Comparison of ENCODE assay signal across 8 cellular contexts in the genomic region with DNA sequence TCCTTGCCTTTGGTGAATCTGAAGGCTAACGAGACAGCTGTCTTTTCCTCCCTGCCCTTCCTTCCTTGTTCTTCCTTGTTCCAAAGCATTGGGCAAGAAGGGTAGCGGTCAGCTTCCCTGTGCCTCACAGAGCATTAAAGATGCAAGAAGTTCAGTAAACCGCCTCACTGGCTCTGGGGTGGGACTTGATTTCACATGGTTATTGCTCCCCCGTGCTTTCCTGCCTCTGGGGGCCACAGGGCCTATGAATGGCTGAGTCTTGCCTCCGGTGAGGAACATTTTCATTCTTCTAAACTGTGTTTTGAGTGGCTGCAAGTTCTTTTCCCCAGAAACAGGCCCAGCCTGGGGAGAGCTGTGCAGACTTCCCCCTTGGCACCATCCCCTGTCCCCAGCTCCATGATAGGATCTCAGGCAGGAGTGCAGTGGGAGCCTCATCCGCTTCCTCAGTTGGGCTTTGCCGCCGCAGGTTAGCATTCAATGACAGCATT. TPM values are rescaled to one million over a fixed set of nuclear protein-coding genes. Genes with fewer than 3 reads are reported as not detected.
DNase-seq lines count a peak whose midpoint lies in the region; ATAC-seq and TF ChIP-seq lines count a peak whose summit lies in the region.

No MANE protein-coding gene starts in this region.

- H3K79me2 ChIP-seq in MM.1S (ENCODE audit: low read length) = peaks cover 17% of the 10 kb centered on the region; the same call in 1 of the 2 replicates

- TF ChIP-seq CTCF in BJ (IDR thresholded peaks at IDR 0.05; ENCODE audit: insufficient read depth, low read depth, low read length) (no peak), MM.1S (IDR thresholded peaks at IDR 0.05; ENCODE audit: low read length) (no peak), tibial nerve (IDR thresholded peaks at IDR 0.05) (no peak), RWPE1 (conservative IDR thresholded peaks at IDR 0.05; ENCODE audit: low read depth) (no peak)

- no peaks in the 10 kb centered on the region for H4K20me1 ChIP-seq in MM.1S (ENCODE audit: insufficient read depth, low read length)

- peak overlapping the region; percentile 55; the same call in 1 of the 2 replicates for H3K9ac ChIP-seq in MM.1S (ENCODE audit: low read length)

- TF ChIP-seq POLR2A in tibial nerve (IDR thresholded peaks at IDR 0.05) = peak in 1 of 2 donors; percentile 36

- DNase-seq in BJ (ENCODE audit: low read depth) (no peak), MM.1S (no peak), tibial nerve (ENCODE audit: low spot score in 2 of 2) (peak; percentile 37 to 62), RWPE1 (ENCODE audit: low spot score) (no peak), NCI-H146 (lab: John Stamatoyannopoulos, UW) (no peak)

- H3K36me3 ChIP-seq in BJ (ENCODE audit: control insufficient read depth, insufficient read depth, low read length) (no peaks in the 10 kb centered on the region), MM.1S (replicated peaks; ENCODE audit: insufficient read depth, low read length) (no peaks in the 10 kb centered on the region), mesodermal cell (ENCODE audit: control insufficient read depth, insufficient read depth, low read length) (peaks cover 4% of the 10 kb centered on the region), tibial nerve (no peaks in the 10 kb centered on the region)

- peaks cover 25% of the 10 kb centered on the region for H3K4me1 ChIP-seq in MM.1S (ENCODE audit: low read length)
- peaks cover 52% of the 10 kb centered on the region for H3K4me1 ChIP-seq in mesodermal cell (ENCODE audit: control insufficient read depth, insufficient read depth, low read length, poor library complexity, severe bottlenecking)
- peaks cover 0 to 82% (median 40%) of the 10 kb centered on the region in 4 donors for H3K4me1 ChIP-seq in tibial nerve

- H3K4me3 ChIP-seq in BJ (ENCODE audit: low read depth, low read length) = peak overlapping the region; percentile 94
- peak overlapping the region; percentile 88 for H3K4me3 ChIP-seq in MM.1S (ENCODE audit: low read length)
- peak overlapping the region; percentile 94 for H3K4me3 ChIP-seq in mesodermal cell (ENCODE audit: extremely low read depth, insufficient read depth, low read length, poor library complexity, severe bottlenecking)
- H3K4me3 ChIP-seq in tibial nerve = peak overlapping the region; percentile 86 to 97 (median 90)

- no peaks in the 10 kb centered on the region for H3K27me3 Mint-ChIP-seq in dendritic cell treated with granulocyte-macrophage colony-stimulating factor and Interleukin-4, amounts not matched to agents 40 ng/mL and 50 ng/mL, for 4 days

- peak in 1 of 2 donors; percentile 71 for TF ChIP-seq EP300 in tibial nerve (IDR thresholded peaks at IDR 0.05)

- peak overlapping the region; percentile 82 for H3K4me2 ChIP-seq in MM.1S (ENCODE audit: low read depth, low read length)

- intact Hi-C loops in dendritic cell treated with granulocyte-macrophage colony-stimulating factor and Interleukin-4, amounts not matched to agents 40 ng/mL and 50 ng/mL, for 4 days (cut with micrococcal nuclease) = loop anchor here (5.0 kb wide), 1 partner anchor 39 kb away; no protein-coding TSS in a partner anchor

- no peaks in the 10 kb centered on the region for H3K9me3 Mint-ChIP-seq in dendritic cell treated with granulocyte-macrophage colony-stimulating factor and Interleukin-4, amounts not matched to agents 40 ng/mL and 50 ng/mL, for 4 days

- peak overlapping the region; percentile 80; the same call in 1 of the 2 replicates for H2AFZ ChIP-seq in MM.1S (ENCODE audit: low read length)

- no peak for ATAC-seq in HG02623 (IDR thresholded peaks at IDR 0.05; ENCODE audit: unreplicated experiment)

- 53 to 63% methylated on average over 7 of the region's 8 CpGs for WGBS in mesodermal cell (ENCODE audit: insufficient coverage in 2 of 2), 2 experiments
- 20 to 21% methylated on average over 8 of the region's 8 CpGs for WGBS in tibial nerve, 2 donors

- H3F3A ChIP-seq in MM.1S (ENCODE audit: insufficient read depth, low read length) = peaks cover 19% of the 10 kb centered on the region

- no peaks in the 10 kb centered on the region for H3K9me2 ChIP-seq in MM.1S (replicated peaks; ENCODE audit: insufficient read depth, low read length)

- H3K27ac Mint-ChIP-seq in dendritic cell treated with granulocyte-macrophage colony-stimulating factor and Interleukin-4, amounts not matched to agents 40 ng/mL and 50 ng/mL, for 4 days = peak overlapping the region; percentile 88

- CTCF ChIA-PET in BJ (lab: Yijun Ruan, JAX) (interaction anchor here (0.9 to 1.4 kb wide), 7 partner anchors 12 to 108 kb away, joined by 3 to 5 read pairs (median 4); no protein-coding TSS in a partner anchor), RWPE1 (lab: Yijun Ruan, JAX) (interaction anchor here (0.6 kb wide), 1 partner anchor 569 kb away, joined by 7 read pairs; no protein-coding TSS in a partner anchor)

- H3K27ac ChIP-seq in MM.1S (ENCODE audit: low read length) (no peak overlapping the region), mesodermal cell (ENCODE audit: low read depth, low read length, severe bottlenecking) (no peak overlapping the region), tibial nerve (peak overlapping the region; percentile 84 to 99 (median 94)), RWPE1 (no peak overlapping the region)

- H3K36me3 Mint-ChIP-seq in dendritic cell treated with granulocyte-macrophage colony-stimulating factor and Interleukin-4, amounts not matched to agents 40 ng/mL and 50 ng/mL, for 4 days (ENCODE audit: low read depth) = peaks cover 15% of the 10 kb centered on the region

- H3K4me1 Mint-ChIP-seq in dendritic cell treated with granulocyte-macrophage colony-stimulating factor and Interleukin-4, amounts not matched to agents 40 ng/mL and 50 ng/mL, for 4 days (ENCODE audit: low read depth) = peaks cover 71% of the 10 kb centered on the region

- H3K9me3 ChIP-seq in MM.1S (replicated peaks; ENCODE audit: insufficient read depth, low read length) = no peaks in the 10 kb centered on the region
- H3K9me3 ChIP-seq in mesodermal cell (ENCODE audit: control insufficient read depth, low read length) = no peaks in the 10 kb centered on the region
- no peaks in the 10 kb centered on the region for H3K9me3 ChIP-seq in tibial nerve

- H3K27me3 ChIP-seq in BJ (ENCODE audit: control insufficient read depth, insufficient read depth, low read length) (peaks cover 6% of the 10 kb centered on the region), MM.1S (replicated peaks; ENCODE audit: insufficient read depth, low read length) (no peaks in the 10 kb centered on the region), tibial nerve (no peaks in the 10 kb centered on the region)

- peak overlapping the region; percentile 91 for H3K4me3 Mint-ChIP-seq in dendritic cell treated with granulocyte-macrophage colony-stimulating factor and Interleukin-4, amounts not matched to agents 40 ng/mL and 50 ng/mL, for 4 days

- POLR2A ChIA-PET in BJ (lab: Charles Lee) (no interaction called here), RWPE1 (lab: Yijun Ruan, JAX; ENCODE audit: low non-redundant PET) (no interaction called here)

RNA-seq across cellular contexts. Expression of a gene that starts 1.5 kb away (rescaled TPM):
- 8.4 and 9.2 TPM in 2 replicates for polyA plus RNA-seq in BJ (2011; rRNA removed)
- polyA minus RNA-seq in BJ (2011; rRNA and poly(A)+ RNA removed) = 14.9 and 15.1 TPM in 2 replicates
- polyA plus RNA-seq in mesodermal cell (2013, experiment 1 of 2) = 22.0 TPM
- 19.1 TPM for polyA plus RNA-seq in mesodermal cell (2013, experiment 2 of 2)
- total RNA-seq in tibial nerve = 10 to 100 TPM; 33.6 to 59.9 (median 48.7) TPM

Comparison
In these comparisons a context has a peak if more than half of its experiments do, and no peak if none do; other contexts are left out.
1. DNase-seq: peak in tibial nerve (2 of 2); none in BJ (single experiment), MM.1S (single experiment), RWPE1 (single experiment) and NCI-H146 (single experiment).
2. H3K27ac ChIP-seq: peak in tibial nerve (4 of 4); none in MM.1S (single experiment), mesodermal cell (single experiment) and RWPE1 (single experiment).
3. Peak in every context shown above with its lines, with median percentiles within 50 percentile points of each other: H3K4me3 ChIP-seq.